Comparison of ENCODE assay signal across 18 cellular contexts in genomic region chr11:134835561-134835960, GRCh38.
DNase-seq lines count a peak whose midpoint lies in the region; ATAC-seq and TF ChIP-seq lines count a peak whose summit lies in the region.
"Had no signal": no experiment of that assay in that cellular context is flagged by ENCODE, and none has a peak within 500 bp of the region (broad histone marks: within the 10 kb centered on the region; RNA-seq: fewer than 3 reads in every experiment).

No MANE protein-coding gene starts in this region.

- no peaks in the 10 kb centered on the region for H3K4me1 Mint-ChIP-seq in stimulated activated effector memory CD8-positive, alpha-beta T cell treated with anti-CD3 and anti-CD28 coated beads, Interleukin-12 subunit alpha, Interleukin-12 subunit beta, amount 100 ng/mL, for 72 hours

- H3K27me3 ChIP-seq in right atrium auricular region: no peaks in the 10 kb centered on the region
- peaks cover 0 to 5% (median 0%) of the 10 kb centered on the region in 4 donors for H3K27me3 ChIP-seq in esophagus muscularis mucosa
- H3K27me3 ChIP-seq in ovary: no peaks in the 10 kb centered on the region

- DNase-seq in right atrium auricular region (ENCODE audit: low spot score): peak; percentile 36
- DNase-seq in left ventricle myocardium superior: no peak
- DNase-seq in esophagus muscularis mucosa (ENCODE audit: extremely low spot score): peak; percentile 86
- peak in 1 of 2 donors; percentile 29 for DNase-seq in stimulated activated effector memory CD8-positive, alpha-beta T cell treated with anti-CD3 and anti-CD28 coated beads, Interleukin-12 subunit alpha, Interleukin-12 subunit beta, amount 100 ng/mL, for 72 hours (ENCODE audit: low spot score in 2 of 2)
- no peak for DNase-seq in islet precursor cell
- no peak for DNase-seq in ovary
- DNase-seq: AML-193; Calu3; CD8-positive, alpha-beta T cell; DMS53; DND-41; EL; GM23248 had no signal

- H3K4me3 ChIP-seq in right atrium auricular region: no peak overlapping the region
- no peak overlapping the region for H3K4me3 ChIP-seq in esophagus muscularis mucosa
- H3K4me3 ChIP-seq in ovary: no peak overlapping the region
- H3K4me3 ChIP-seq: A549, GM12878, GM23248, HAP-1 had no signal

- intact Hi-C loops in left ventricle myocardium superior (cut with micrococcal nuclease) (no loop called here), esophagus muscularis mucosa (cut with DNase I) (no loop called here), ovary (cut with DNase I) (no loop called here)

- H3K4me1 ChIP-seq in right atrium auricular region (no peaks in the 10 kb centered on the region), esophagus muscularis mucosa (no peaks in the 10 kb centered on the region), ovary (ENCODE audit: insufficient read depth) (no peaks in the 10 kb centered on the region)
- H3K4me1 ChIP-seq: A549, HAP-1 had no signal

- ATAC-seq in left ventricle myocardium superior (no peak), GM19463 (IDR thresholded peaks at IDR 0.05; ENCODE audit: unreplicated experiment) (no peak)
- ATAC-seq in stimulated activated effector memory CD8-positive, alpha-beta T cell treated with anti-CD3 and anti-CD28 coated beads, Interleukin-12 subunit alpha, Interleukin-12 subunit beta, amount 100 ng/mL, for 72 hours: peak; percentile 21
- ATAC-seq: A549; CD8-positive, alpha-beta T cell; GM12878 had no signal

- H3K27ac ChIP-seq in right atrium auricular region (no peak overlapping the region), esophagus muscularis mucosa (replicated peaks in 1 of 4) (no peak overlapping the region), ovary (no peak overlapping the region)
- H3K27ac ChIP-seq: 22Rv1, A549, GM23248 had no signal

- H3K27ac Mint-ChIP-seq in stimulated activated effector memory CD8-positive, alpha-beta T cell treated with anti-CD3 and anti-CD28 coated beads, Interleukin-12 subunit alpha, Interleukin-12 subunit beta, amount 100 ng/mL, for 72 hours: no peak overlapping the region
- H3K27ac Mint-ChIP-seq: CD8-positive, alpha-beta T cell had no signal

- no peak for TF ChIP-seq POLR2A in esophagus muscularis mucosa (IDR thresholded peaks at IDR 0.05; ENCODE audit: low read depth)
- TF ChIP-seq POLR2A in ovary (IDR thresholded peaks at IDR 0.05): no peak

- TF ChIP-seq EP300 in esophagus muscularis mucosa (IDR thresholded peaks at IDR 0.05) (no peak), ovary (IDR thresholded peaks at IDR 0.05) (no peak)

- H3K36me3 Mint-ChIP-seq in stimulated activated effector memory CD8-positive, alpha-beta T cell treated with anti-CD3 and anti-CD28 coated beads, Interleukin-12 subunit alpha, Interleukin-12 subunit beta, amount 100 ng/mL, for 72 hours: no peaks in the 10 kb centered on the region
- H3K36me3 Mint-ChIP-seq: CD8-positive, alpha-beta T cell had no signal

- H3K9me3 ChIP-seq in right atrium auricular region (no peaks in the 10 kb centered on the region), esophagus muscularis mucosa (peaks cover 0 to 6% (median 0%) of the 10 kb centered on the region in 4 donors), ovary (no peaks in the 10 kb centered on the region)
- H3K9me3 ChIP-seq: A549, HAP-1 had no signal

- TF ChIP-seq CTCF in right atrium auricular region (IDR thresholded peaks at IDR 0.05) (no peak), esophagus muscularis mucosa (IDR thresholded peaks at IDR 0.05) (no peak), ovary (IDR thresholded peaks at IDR 0.05) (no peak)

- H3K36me3 ChIP-seq in right atrium auricular region (no peaks in the 10 kb centered on the region), esophagus muscularis mucosa (no peaks in the 10 kb centered on the region), ovary (no peaks in the 10 kb centered on the region)
- H3K36me3 ChIP-seq: HAP-1 had no signal

- 74% methylated on average over 5 of the region's 5 CpGs for WGBS in esophagus muscularis mucosa
- WGBS in ovary, 3 donors: 76 to 89% (median 88%) methylated on average over 5 of the region's 5 CpGs

- peaks cover 5% of the 10 kb centered on the region for H3K9me3 Mint-ChIP-seq in stimulated activated effector memory CD8-positive, alpha-beta T cell treated with anti-CD3 and anti-CD28 coated beads, Interleukin-12 subunit alpha, Interleukin-12 subunit beta, amount 100 ng/mL, for 72 hours

- H3K4me3 Mint-ChIP-seq in stimulated activated effector memory CD8-positive, alpha-beta T cell treated with anti-CD3 and anti-CD28 coated beads, Interleukin-12 subunit alpha, Interleukin-12 subunit beta, amount 100 ng/mL, for 72 hours: no peak overlapping the region
- H3K4me3 Mint-ChIP-seq: CD8-positive, alpha-beta T cell had no signal

Comparison
In these comparisons a context has a peak if more than half of its experiments do, and no peak if none do; other contexts are left out.
1. DNase-seq: peak in right atrium auricular region (single experiment) and esophagus muscularis mucosa (single experiment); none in left ventricle myocardium superior (single experiment), islet precursor cell (single experiment) and ovary (0 of 5).